17 cellular contexts compared by ENCODE assay signal in genomic region chr4:94546949-94547348, GRCh38.
A peak's percentile ranks its signal among the peaks of the same experiment; 100 is the strongest.
DNase-seq lines count a peak whose midpoint lies in the region; ATAC-seq, FAIRE-seq and TF ChIP-seq lines count a peak whose summit lies in the region.
"Had no signal": no experiment of that assay in that cellular context is flagged by ENCODE, and none has a peak within 500 bp of the region (broad histone marks: within the 10 kb centered on the region; RNA-seq: fewer than 3 reads in every experiment).

No MANE protein-coding gene starts in this region.

- no peaks in the 10 kb centered on the region for H3K27me3 ChIP-seq in HepG2 (ENCODE audit: control insufficient read depth in 1 of 2, insufficient read depth in 2 of 2, low read length in 2 of 2)
- no peaks in the 10 kb centered on the region for H3K27me3 ChIP-seq in right lobe of liver
- no peaks in the 10 kb centered on the region for H3K27me3 ChIP-seq in K562 (ENCODE audit: control insufficient read depth in 2 of 2, insufficient read depth in 2 of 2, low read length in 2 of 2)
- H3K27me3 ChIP-seq in osteoblast (ENCODE audit: insufficient read depth, low read length) = no peaks in the 10 kb centered on the region
- no peaks in the 10 kb centered on the region for H3K27me3 ChIP-seq in uterus
- H3K27me3 ChIP-seq: SJSA1 had no signal

- 97% methylated on average over 3 of the region's 3 CpGs for WGBS in HepG2 (ENCODE audit: low lambda C conversion rate)
- 100% methylated on average over 3 of the region's 3 CpGs for WGBS in right lobe of liver (ENCODE audit: insufficient coverage, low coverage, low lambda C conversion rate, missing lambda C conversion rate)
- WGBS in K562 (ENCODE audit: insufficient coverage, low coverage, missing lambda C conversion rate) = 63% methylated on average over 3 of the region's 3 CpGs

- no peak overlapping the region for H3K4me2 ChIP-seq in HepG2 (ENCODE audit: low read depth, low read length)
- no peak overlapping the region for H3K4me2 ChIP-seq in K562 (ENCODE audit: insufficient read depth, low read length)
- no peak overlapping the region for H3K4me2 ChIP-seq in osteoblast (ENCODE audit: insufficient read depth, low read length)

- no peaks in the 10 kb centered on the region for H3K9me1 ChIP-seq in K562 (ENCODE audit: control insufficient read depth, insufficient read depth, low read length)

- no peak overlapping the region for H3K27ac ChIP-seq in HepG2 (ENCODE audit: extremely low read length, insufficient read depth, low read length)
- H3K27ac ChIP-seq in right lobe of liver = no peak overlapping the region
- no peak overlapping the region for H3K27ac ChIP-seq in K562 (ENCODE audit: extremely low read depth, low read depth, low read length)
- H3K27ac ChIP-seq in osteoblast (ENCODE audit: low read depth, low read length) = peak overlapping the region; percentile 69
- H3K27ac ChIP-seq in uterus = peak overlapping the region; percentile 83 to 99

- H3K4me3 ChIP-seq in HepG2 (replicated peaks in 1 of 3; ENCODE audit: insufficient read depth in 1 of 3, low read depth in 2 of 3, low read length in 3 of 3) = no peak overlapping the region
- H3K4me3 ChIP-seq in right lobe of liver = no peak overlapping the region
- no peak overlapping the region for H3K4me3 ChIP-seq in K562
- H3K4me3 ChIP-seq in osteoblast (ENCODE audit: insufficient read depth, low read length) = no peak overlapping the region
- no peak overlapping the region for H3K4me3 ChIP-seq in uterus
- H3K4me3 ChIP-seq: SJSA1 had no signal

- ATAC-seq in HepG2 = no peak
- ATAC-seq in right lobe of liver = no peak
- no peak for ATAC-seq in K562
- ATAC-seq in GM18858 (IDR thresholded peaks at IDR 0.05; ENCODE audit: unreplicated experiment) = no peak

- in situ Hi-C loops in HepG2 (cut with HindIII; ENCODE audit: extremely low pct_ligation_motif_present, low pct_unique_long_range_greater_than_20kb) (loop anchor here (10.0 kb wide), 1 partner anchor 92 kb away; the partner anchor contains the start of gene PDLIM5), K562 (cut with MboI) (no loop called here)

- H2AFZ ChIP-seq in HepG2 (ENCODE audit: low read length) (no peak overlapping the region), K562 (ENCODE audit: low read depth, low read length) (no peak overlapping the region), osteoblast (ENCODE audit: low read length) (no peak overlapping the region)

- H4K20me1 ChIP-seq in HepG2 (ENCODE audit: insufficient read depth, low read length) (no peaks in the 10 kb centered on the region), K562 (replicated peaks; ENCODE audit: control insufficient read depth, insufficient read depth, low read length) (no peaks in the 10 kb centered on the region), osteoblast (ENCODE audit: insufficient read depth, low read length) (peaks cover 2% of the 10 kb centered on the region)

- intact Hi-C loops in HepG2 (cut with micrococcal nuclease; ENCODE audit: unreplicated experiment) = no loop called here
- intact Hi-C loops in right lobe of liver (cut with DNase I) = no loop called here
- intact Hi-C loops in K562 (cut with micrococcal nuclease) = no loop called here
- intact Hi-C loops in uterus (cut with DNase I; ENCODE audit: low total_unique reads) = no loop called here

- H3K9ac ChIP-seq in HepG2 (ENCODE audit: insufficient read depth, low read depth, low read length) (no peak overlapping the region), K562 (ENCODE audit: insufficient read depth in 1 of 2, low read depth in 2 of 2, low read length in 2 of 2) (no peak overlapping the region)

- TF ChIP-seq POLR2A in HepG2 (IDR thresholded peaks at IDR 0.05; ENCODE audit: insufficient read depth in 1 of 2, low read depth in 2 of 2, low read length in 2 of 2) = no peak
- no peak for TF ChIP-seq POLR2A in right lobe of liver (IDR thresholded peaks at IDR 0.05)
- TF ChIP-seq POLR2A in K562 (conservative IDR thresholded peaks at IDR 0.05) = no peak
- TF ChIP-seq POLR2A in uterus (IDR thresholded peaks at IDR 0.05) = no peak

- no peaks in the 10 kb centered on the region for H3K9me3 ChIP-seq in HepG2 (ENCODE audit: low read length)
- no peaks in the 10 kb centered on the region for H3K9me3 ChIP-seq in right lobe of liver
- no peaks in the 10 kb centered on the region for H3K9me3 ChIP-seq in K562 (replicated peaks; ENCODE audit: control insufficient read depth, insufficient read depth, low read depth, low read length)
- H3K9me3 ChIP-seq in osteoblast (ENCODE audit: low read depth, low read length) = no peaks in the 10 kb centered on the region
- H3K9me3 ChIP-seq in uterus = no peaks in the 10 kb centered on the region
- H3K9me3 ChIP-seq: Caco-2, SJSA1 had no signal

- no peaks in the 10 kb centered on the region; a peak in 2 of 5 replicates for H3K36me3 ChIP-seq in HepG2 (replicated peaks in 1 of 2; ENCODE audit: control insufficient read depth in 1 of 2, insufficient read depth in 2 of 2, low read length in 2 of 2)
- no peaks in the 10 kb centered on the region for H3K36me3 ChIP-seq in right lobe of liver
- H3K36me3 ChIP-seq in K562 (ENCODE audit: control insufficient read depth, insufficient read depth, low read length) = no peaks in the 10 kb centered on the region; the same call in 2 of the 3 replicates
- H3K36me3 ChIP-seq in osteoblast (ENCODE audit: insufficient read depth, low read length) = peaks cover 8% of the 10 kb centered on the region
- no peaks in the 10 kb centered on the region for H3K36me3 ChIP-seq in uterus

- DNase-seq in HepG2 (ENCODE audit: low spot score) (no peak), right lobe of liver (no peak), K562 (ENCODE audit: extremely low read depth in 1 of 4, low spot score in 3 of 4) (no peak), osteoblast (ENCODE audit: insufficient read length, low spot score, missing footprints) (no peak), uterus (no peak), anterior cingulate cortex (lab: John Stamatoyannopoulos, UW) (no peak), NCI-H1694 (lab: John Stamatoyannopoulos, UW) (no peak)
- DNase-seq: Caco-2; CD4-positive, CD25-positive, alpha-beta regulatory T cell; H9; NCI-H1417 treated with DMSO at 0.1 percent for 48 hours; NCI-H2029; NCI-H2171; NCI-H446 treated with DMSO at 0.1 percent for 48 hours; NK-92 treated with Interleukin-12 subunit alpha and Interleukin-12 subunit beta, amount 100 ng/mL, for 24 hours had no signal

- CTCF ChIA-PET in HepG2 (lab: Yijun Ruan, JAX; ENCODE audit: low intra/inter-chr PET ratio, low total read pairs) (no interaction called here), K562 (lab: Yijun Ruan, JAX; ENCODE audit: low intra/inter-chr PET ratio) (no interaction called here)

- no peak for TF ChIP-seq CTCF in HepG2 (CRISPR knock-in tag; IDR thresholded peaks at IDR 0.05)
- TF ChIP-seq CTCF in right lobe of liver (IDR thresholded peaks at IDR 0.05) = no peak
- no peak for TF ChIP-seq CTCF in K562 (IDR thresholded peaks at IDR 0.05 in 2 of 3, conservative IDR thresholded peaks at IDR 0.05 in 1 of 3; ENCODE audit: insufficient read depth in 2 of 3, low read depth in 1 of 3, low read length in 3 of 3)
- no peak for TF ChIP-seq CTCF in osteoblast (IDR thresholded peaks at IDR 0.05; ENCODE audit: extremely low read depth, low read depth, low read length)
- TF ChIP-seq CTCF in uterus (IDR thresholded peaks at IDR 0.05) = no peak

- H3K79me2 ChIP-seq in HepG2 (ENCODE audit: insufficient read depth, low read length) (peaks cover 10% of the 10 kb centered on the region), K562 (ENCODE audit: control insufficient read depth, insufficient read depth, low read length) (peaks cover 58% of the 10 kb centered on the region), osteoblast (ENCODE audit: insufficient read depth, low read length) (peaks cover 83% of the 10 kb centered on the region)

- BruUV-seq in HepG2 (replicated peaks; lab: Mats Ljungman, UMichigan) (no TSS peak), K562 (replicated peaks; lab: Mats Ljungman, UMichigan) (no TSS peak)

- POLR2A ChIA-PET in HepG2 (lab: Yijun Ruan, JAX) = no interaction called here
- POLR2A ChIA-PET in K562 (lab: Yijun Ruan, JAX) = no interaction called here

- TF ChIP-seq EP300 in HepG2 (IDR thresholded peaks at IDR 0.05; ENCODE audit: low read depth in 2 of 2, low read length in 2 of 2) = no peak
- no peak for TF ChIP-seq EP300 in HepG2 (CRISPR knock-in tag; IDR thresholded peaks at IDR 0.05; ENCODE audit: borderline replicate concordance)
- TF ChIP-seq EP300 in K562 (IDR thresholded peaks at IDR 0.05; ENCODE audit: low read length) = no peak

- H3K4me1 ChIP-seq in HepG2 (ENCODE audit: insufficient read depth, low read length) (peaks cover 50% of the 10 kb centered on the region), right lobe of liver (no peaks in the 10 kb centered on the region), K562 (replicated peaks in 1 of 2; ENCODE audit: control insufficient read depth in 2 of 2, insufficient read depth in 2 of 2, low read length in 2 of 2) (peaks cover 5 to 31% of the 10 kb centered on the region in 2 experiments; a peak in 4 of 5 replicates), osteoblast (ENCODE audit: insufficient read depth, low read length) (peaks cover 63% of the 10 kb centered on the region), uterus (peaks cover 0 to 6% of the 10 kb centered on the region in 2 donors)

- FAIRE-seq in HepG2 (lab: Jason Lieb, UNC) (no peak), K562 (lab: Jason Lieb, UNC) (no peak)

- TF ChIP-seq RAD21 in HepG2 (CRISPR knock-in tag; IDR thresholded peaks at IDR 0.05) (no peak), K562 (CRISPR knock-in tag; conservative IDR thresholded peaks at IDR 0.05 in 1 of 2, IDR thresholded peaks at IDR 0.05 in 1 of 2) (no peak)

TF ChIP-seq in HepG2, 621 proteins besides CTCF, POLR2A, EP300 and RAD21 (continues in another document):
- TF ChIP-seq STAT5B (CRISPR knock-in tag; IDR thresholded peaks at IDR 0.05) (no peak), GTF3A (CRISPR knock-in tag; conservative IDR thresholded peaks at IDR 0.05) (no peak), JUND (CRISPR knock-in tag; IDR thresholded peaks at IDR 0.05) (no peak), ZNF576 (CRISPR knock-in tag; IDR thresholded peaks at IDR 0.05) (no peak), ZNF12 (CRISPR knock-in tag; IDR thresholded peaks at IDR 0.05) (peak; percentile 92), BORCS8-MEF2B (CRISPR knock-in tag; IDR thresholded peaks at IDR 0.05) (no peak)

TF ChIP-seq in K562, 482 proteins besides CTCF, POLR2A, EP300 and RAD21 (continues in another document):
- TF ChIP-seq C11orf30 (IDR thresholded peaks at IDR 0.05; ENCODE audit: low read depth) (peak; percentile 71), KAT2B (IDR thresholded peaks at IDR 0.05; ENCODE audit: low read depth, low read length) (no peak), MAFF (IDR thresholded peaks at IDR 0.05; ENCODE audit: low read length) (0 out of 2 replicates have a peak, but pooled peaks have one; percentile 16), HDAC8 (tag; IDR thresholded peaks at IDR 0.05) (no peak), ZNF436 (CRISPR knock-in tag; IDR thresholded peaks at IDR 0.05) (no peak), CREBBP (IDR thresholded peaks at IDR 0.05; ENCODE audit: low read depth, low read length) (no peak), ZNF197 (CRISPR knock-in tag; IDR thresholded peaks at IDR 0.05; ENCODE audit: low read depth) (no peak)

Comparison
In these comparisons a context has a peak if more than half of its experiments do, and no peak if none do; other contexts are left out.
1. H3K27ac ChIP-seq: peak in osteoblast (single experiment) and uterus (2 of 2); none in HepG2 (single experiment), right lobe of liver (0 of 3) and K562 (single experiment).
2. Of the 241 proteins assayed by ChIP-seq in both HepG2 and K562: peak only in HepG2: MAFK; only in K562: none; in both: MAFF and ZNF12; in neither: 238.